ENCODE assay signal across 2 cellular contexts in the genomic region with DNA sequence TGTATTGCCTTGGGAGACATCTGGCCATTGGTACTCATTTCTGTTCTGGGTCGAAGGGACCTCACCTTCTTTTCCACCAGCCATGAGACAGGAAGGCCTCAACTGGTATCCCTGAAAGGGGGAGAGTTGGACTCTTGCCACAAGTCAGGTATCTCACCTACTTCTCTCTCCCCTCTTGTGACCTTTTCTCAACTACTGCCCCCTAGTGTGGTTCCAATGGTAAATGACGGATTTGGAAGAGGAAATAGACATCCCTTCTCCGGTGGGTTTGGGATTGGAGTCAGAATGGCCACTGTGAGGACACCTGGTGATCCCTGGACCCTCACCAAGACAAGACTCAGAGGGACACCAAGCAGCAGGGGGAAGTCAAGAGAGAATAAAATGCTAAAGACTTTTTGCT. TPM values are rescaled to one million over a fixed set of nuclear protein-coding genes. Genes with fewer than 3 reads are reported as not detected.
"Had no signal": no experiment of that assay in that cellular context is flagged by ENCODE, and none has a peak within 500 bp of the region (broad histone marks: within the 10 kb centered on the region; RNA-seq: fewer than 3 reads in every experiment).

No MANE protein-coding gene starts in this region.

RNA-seq across cellular contexts. Expression of a gene that starts 21.9 kb away (rescaled TPM):
- total RNA-seq: left lobe of liver had no signal
- polyA plus RNA-seq: liver had no signal
